11 cellular contexts compared by ENCODE assay signal in the genomic region with DNA sequence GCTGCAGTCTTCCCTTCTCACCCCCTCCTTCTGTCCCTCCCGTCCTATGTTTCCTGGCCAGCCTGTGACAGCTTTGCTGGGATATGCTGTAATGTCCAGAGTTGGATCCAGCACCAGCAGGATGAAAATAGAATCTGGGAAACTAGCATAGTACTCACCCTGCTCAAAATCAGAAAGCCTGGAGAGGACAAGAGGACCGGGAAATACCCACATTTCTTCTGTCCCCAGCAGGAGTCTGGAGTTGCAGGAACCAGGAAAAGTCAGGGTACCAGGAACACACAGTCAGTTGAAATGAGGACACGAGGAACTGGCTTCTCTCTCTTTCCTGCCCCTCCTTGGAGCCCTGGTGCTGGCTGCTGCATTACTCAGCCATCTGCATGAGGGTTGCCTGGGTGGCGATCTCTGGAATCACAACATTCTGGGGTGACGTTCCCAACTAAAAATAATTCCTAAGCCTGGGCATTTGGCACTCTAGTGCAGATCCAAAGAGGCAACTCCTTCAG. TPM values are rescaled to one million over a fixed set of nuclear protein-coding genes. Genes with fewer than 3 reads are reported as not detected.
DNase-seq lines count a peak whose midpoint lies in the region; ATAC-seq and TF ChIP-seq lines count a peak whose summit lies in the region.
"Had no signal": no experiment of that assay in that cellular context is flagged by ENCODE, and none has a peak within 500 bp of the region (broad histone marks: within the 10 kb centered on the region; RNA-seq: fewer than 3 reads in every experiment).

No MANE protein-coding gene starts in this region.

- TF ChIP-seq POLR2A in uterus (IDR thresholded peaks at IDR 0.05) = no peak

- peak; percentile 61 for DNase-seq in fibroblast of the aortic adventitia (ENCODE audit: low read depth)
- DNase-seq in omental fat pad (ENCODE audit: low spot score) = no peak
- no peak for DNase-seq in uterus
- DNase-seq in HUDEP-2 (lab: John Stamatoyannopoulos, UW; ENCODE audit: unreplicated experiment in 76 of 76) = no peak
- no peak for DNase-seq in COLO829 (ENCODE audit: low spot score)
- DNase-seq in posterior vena cava (ENCODE audit: low spot score) = no peak
- DNase-seq: activated gamma-delta T cell treated with Interleukin-2 at 50 U/mL for 16 hours, Caco-2, kidney, NCI-H2227 treated with DMSO at 0.1 percent for 48 hours had no signal

- H3K4me3 ChIP-seq in fibroblast of the aortic adventitia (ENCODE audit: low read depth, low read length) (no peak overlapping the region), uterus (no peak overlapping the region)

- no peaks in the 10 kb centered on the region for H3K4me1 ChIP-seq in uterus
- H3K4me1 ChIP-seq: Caco-2 had no signal

- H3K27ac ChIP-seq in uterus = peak overlapping the region; percentile 24 to 52

- intact Hi-C loops in uterus (cut with DNase I; ENCODE audit: low total_unique reads) (no loop called here), posterior vena cava (cut with DNase I) (no loop called here)

- H3K36me3 ChIP-seq in uterus = no peaks in the 10 kb centered on the region

- no peaks in the 10 kb centered on the region for H3K27me3 ChIP-seq in uterus

- ATAC-seq in SK-N-SH treated with all-trans-retinoic acid at 6 μM for 48 hours (peak; percentile 91), omental fat pad (ENCODE audit: low FRiP score) (peak; percentile 43)

- TF ChIP-seq CTCF in fibroblast of the aortic adventitia (IDR thresholded peaks at IDR 0.05; ENCODE audit: insufficient read depth, low read length) = no peak
- TF ChIP-seq CTCF in omental fat pad (IDR thresholded peaks at IDR 0.05) = no peak
- TF ChIP-seq CTCF in uterus (IDR thresholded peaks at IDR 0.05) = no peak

- no peaks in the 10 kb centered on the region for H3K9me3 ChIP-seq in uterus
- H3K9me3 ChIP-seq: Caco-2 had no signal

TF ChIP-seq in SK-N-SH treated with all-trans-retinoic acid at 6 μM for 48 hours, 23 proteins besides CTCF, POLR2A, EP300 and RAD21:
- TF ChIP-seq ZFP30 (CRISPR knock-in tag; IDR thresholded peaks at IDR 0.05) (no peak), ZFP3 (CRISPR knock-in tag; IDR thresholded peaks at IDR 0.05) (no peak), ESRRG (CRISPR knock-in tag; IDR thresholded peaks at IDR 0.05) (no peak), ZC3H10 (CRISPR knock-in tag; IDR thresholded peaks at IDR 0.05) (no peak), ZNF8 (CRISPR knock-in tag; IDR thresholded peaks at IDR 0.05) (no peak), TOX (CRISPR knock-in tag; IDR thresholded peaks at IDR 0.05; ENCODE audit: borderline replicate concordance) (no peak), ZNF565 (CRISPR knock-in tag; conservative IDR thresholded peaks at IDR 0.05; ENCODE audit: low read depth) (no peak), BACH2 (CRISPR knock-in tag; IDR thresholded peaks at IDR 0.05; ENCODE audit: borderline replicate concordance) (no peak), PPARA (CRISPR knock-in tag; IDR thresholded peaks at IDR 0.05; ENCODE audit: borderline replicate concordance) (no peak), CSDC2 (CRISPR knock-in tag; IDR thresholded peaks at IDR 0.05) (no peak), ZNF70 (CRISPR knock-in tag; IDR thresholded peaks at IDR 0.05) (no peak), OSR1 (CRISPR knock-in tag; IDR thresholded peaks at IDR 0.05) (no peak)
- TF ChIP-seq, protein P1, sequence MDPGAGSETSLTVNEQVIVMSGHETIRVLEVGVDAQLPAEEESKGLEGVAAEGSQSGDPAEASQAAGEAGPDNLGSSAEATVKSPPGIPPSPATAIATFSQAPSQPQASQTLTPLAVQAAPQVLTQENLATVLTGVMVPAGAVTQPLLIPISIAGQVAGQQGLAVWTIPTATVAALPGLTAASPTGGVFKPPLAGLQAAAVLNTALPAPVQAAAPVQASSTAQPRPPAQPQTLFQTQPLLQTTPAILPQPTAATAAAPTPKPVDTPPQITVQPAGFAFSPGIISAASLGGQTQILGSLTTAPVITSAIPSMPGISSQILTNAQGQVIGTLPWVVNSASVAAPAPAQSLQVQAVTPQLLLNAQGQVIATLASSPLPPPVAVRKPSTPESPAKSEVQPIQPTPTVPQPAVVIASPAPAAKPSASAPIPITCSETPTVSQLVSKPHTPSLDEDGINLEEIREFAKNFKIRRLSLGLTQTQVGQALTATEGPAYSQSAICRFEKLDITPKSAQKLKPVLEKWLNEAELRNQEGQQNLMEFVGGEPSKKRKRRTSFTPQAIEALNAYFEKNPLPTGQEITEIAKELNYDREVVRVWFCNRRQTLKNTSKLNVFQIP (CRISPR knock-in tag; IDR thresholded peaks at IDR 0.05; ENCODE audit: borderline replicate concordance, low read depth) = no peak
- TF ChIP-seq, protein P2, sequence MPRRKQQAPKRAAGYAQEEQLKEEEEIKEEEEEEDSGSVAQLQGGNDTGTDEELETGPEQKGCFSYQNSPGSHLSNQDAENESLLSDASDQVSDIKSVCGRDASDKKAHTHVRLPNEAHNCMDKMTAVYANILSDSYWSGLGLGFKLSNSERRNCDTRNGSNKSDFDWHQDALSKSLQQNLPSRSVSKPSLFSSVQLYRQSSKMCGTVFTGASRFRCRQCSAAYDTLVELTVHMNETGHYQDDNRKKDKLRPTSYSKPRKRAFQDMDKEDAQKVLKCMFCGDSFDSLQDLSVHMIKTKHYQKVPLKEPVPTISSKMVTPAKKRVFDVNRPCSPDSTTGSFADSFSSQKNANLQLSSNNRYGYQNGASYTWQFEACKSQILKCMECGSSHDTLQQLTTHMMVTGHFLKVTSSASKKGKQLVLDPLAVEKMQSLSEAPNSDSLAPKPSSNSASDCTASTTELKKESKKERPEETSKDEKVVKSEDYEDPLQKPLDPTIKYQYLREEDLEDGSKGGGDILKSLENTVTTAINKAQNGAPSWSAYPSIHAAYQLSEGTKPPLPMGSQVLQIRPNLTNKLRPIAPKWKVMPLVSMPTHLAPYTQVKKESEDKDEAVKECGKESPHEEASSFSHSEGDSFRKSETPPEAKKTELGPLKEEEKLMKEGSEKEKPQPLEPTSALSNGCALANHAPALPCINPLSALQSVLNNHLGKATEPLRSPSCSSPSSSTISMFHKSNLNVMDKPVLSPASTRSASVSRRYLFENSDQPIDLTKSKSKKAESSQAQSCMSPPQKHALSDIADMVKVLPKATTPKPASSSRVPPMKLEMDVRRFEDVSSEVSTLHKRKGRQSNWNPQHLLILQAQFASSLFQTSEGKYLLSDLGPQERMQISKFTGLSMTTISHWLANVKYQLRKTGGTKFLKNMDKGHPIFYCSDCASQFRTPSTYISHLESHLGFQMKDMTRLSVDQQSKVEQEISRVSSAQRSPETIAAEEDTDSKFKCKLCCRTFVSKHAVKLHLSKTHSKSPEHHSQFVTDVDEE (CRISPR knock-in tag; IDR thresholded peaks at IDR 0.05) = no peak
- TF ChIP-seq, protein P3, sequence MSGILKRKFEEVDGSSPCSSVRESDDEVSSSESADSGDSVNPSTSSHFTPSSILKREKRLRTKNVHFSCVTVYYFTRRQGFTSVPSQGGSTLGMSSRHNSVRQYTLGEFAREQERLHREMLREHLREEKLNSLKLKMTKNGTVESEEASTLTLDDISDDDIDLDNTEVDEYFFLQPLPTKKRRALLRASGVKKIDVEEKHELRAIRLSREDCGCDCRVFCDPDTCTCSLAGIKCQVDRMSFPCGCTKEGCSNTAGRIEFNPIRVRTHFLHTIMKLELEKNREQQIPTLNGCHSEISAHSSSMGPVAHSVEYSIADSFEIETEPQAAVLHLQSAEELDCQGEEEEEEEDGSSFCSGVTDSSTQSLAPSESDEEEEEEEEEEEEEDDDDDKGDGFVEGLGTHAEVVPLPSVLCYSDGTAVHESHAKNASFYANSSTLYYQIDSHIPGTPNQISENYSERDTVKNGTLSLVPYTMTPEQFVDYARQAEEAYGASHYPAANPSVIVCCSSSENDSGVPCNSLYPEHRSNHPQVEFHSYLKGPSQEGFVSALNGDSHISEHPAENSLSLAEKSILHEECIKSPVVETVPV (CRISPR knock-in tag; IDR thresholded peaks at IDR 0.05) = no peak

RNA-seq across cellular contexts. Expression of a gene that starts 59.6 kb away (rescaled TPM):
- total RNA-seq in fibroblast of the aortic adventitia (ENCODE audit: low replicate concordance) (18.8 and 21.4 TPM in 2 replicates), omental fat pad (100 to 1,000 TPM in 2 of 4 donors, 10 to 100 TPM in 2; 51.9 to 247 (median 111) TPM), uterus (10 to 100 TPM; 28.5 to 74.7 (median 64.8) TPM), posterior vena cava (10 to 100 TPM; 38.9 to 73.7 TPM)
